Comparison of ENCODE assay signal across 11 cellular contexts in the genomic region with DNA sequence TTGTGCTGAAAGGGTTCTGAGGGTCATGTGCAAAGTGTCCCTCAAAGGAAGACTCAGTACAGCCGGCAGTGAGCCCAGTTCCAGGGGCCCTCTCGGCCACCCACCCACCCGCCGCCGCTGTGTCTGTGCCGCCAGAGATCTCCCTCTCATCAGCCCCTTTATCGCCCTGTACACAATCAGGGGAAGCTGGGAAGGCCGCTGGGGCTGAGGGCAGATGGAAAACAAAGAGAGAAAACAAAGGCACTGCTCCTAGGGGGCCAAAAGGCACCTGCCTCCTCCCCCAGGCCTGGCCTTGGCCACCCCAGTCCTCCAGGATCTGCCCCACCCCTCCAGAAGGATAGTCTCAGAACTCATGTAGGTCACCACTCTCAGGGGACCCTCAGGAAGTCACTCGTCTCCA.
A peak's percentile ranks its signal among the peaks of the same experiment; 100 is the strongest.
DNase-seq lines count a peak whose midpoint lies in the region; ATAC-seq lines count a peak whose summit lies in the region.
"Had no signal": no experiment of that assay in that cellular context is flagged by ENCODE, and none has a peak within 500 bp of the region (broad histone marks: within the 10 kb centered on the region; RNA-seq: fewer than 3 reads in every experiment).

No MANE protein-coding gene starts in this region.

- ATAC-seq in activated CD4-positive, alpha-beta T cell treated with anti-CD3 and anti-CD28 coated beads for 36 hours, result no peak
- ATAC-seq in activated T-helper 17 cell treated with anti-CD3 and anti-CD28 coated beads, Interleukin-2, amount 50 U/mL, for 72 hours (replicated peaks), result no peak
- ATAC-seq in stimulated activated naive CD8-positive, alpha-beta T cell treated with anti-CD3 and anti-CD28 coated beads, Interleukin-15, amount 100 ng/mL, for 72 hours, result no peak
- ATAC-seq in HG03442 (IDR thresholded peaks at IDR 0.05; ENCODE audit: unreplicated experiment), result no peak
- ATAC-seq in GM18909 (IDR thresholded peaks at IDR 0.05; ENCODE audit: poor library complexity, unreplicated experiment), result no peak

- POLR2A ChIA-PET in activated CD4-positive, alpha-beta T cell treated with anti-CD3 and anti-CD28 coated beads for 36 hours (lab: Charles Lee), result no interaction called here

- H3K9me3 Mint-ChIP-seq in activated CD4-positive, alpha-beta T cell treated with anti-CD3 and anti-CD28 coated beads for 36 hours (ENCODE audit: low read depth), result no peaks in the 10 kb centered on the region
- no peaks in the 10 kb centered on the region for H3K9me3 Mint-ChIP-seq in activated T-helper 17 cell treated with anti-CD3 and anti-CD28 coated beads, Interleukin-2, amount 50 U/mL, for 72 hours
- no peaks in the 10 kb centered on the region for H3K9me3 Mint-ChIP-seq in immature natural killer cell
- no peaks in the 10 kb centered on the region for H3K9me3 Mint-ChIP-seq in stimulated activated naive CD8-positive, alpha-beta T cell treated with anti-CD3 and anti-CD28 coated beads, Interleukin-15, amount 100 ng/mL, for 72 hours

- DNase-seq in activated CD4-positive, alpha-beta T cell treated with anti-CD3 and anti-CD28 coated beads for 36 hours, result no peak
- no peak for DNase-seq in activated CD4-positive, alpha-beta T cell treated with anti-CD3 and anti-CD28 coated beads for 48 hours
- DNase-seq in immature natural killer cell (no peak), amniotic stem cell (lab: John Stamatoyannopoulos, UW) (no peak)
- no peak for DNase-seq in stimulated activated naive CD8-positive, alpha-beta T cell treated with anti-CD3 and anti-CD28 coated beads, Interleukin-15, amount 100 ng/mL, for 72 hours
- DNase-seq: ACHN, cerebellar nuclear complex, pancreas had no signal

- no peaks in the 10 kb centered on the region for H3K27me3 Mint-ChIP-seq in activated CD4-positive, alpha-beta T cell treated with anti-CD3 and anti-CD28 coated beads for 36 hours
- no peaks in the 10 kb centered on the region for H3K27me3 Mint-ChIP-seq in activated T-helper 17 cell treated with anti-CD3 and anti-CD28 coated beads, Interleukin-2, amount 50 U/mL, for 72 hours
- H3K27me3 Mint-ChIP-seq in immature natural killer cell (ENCODE audit: low read depth in 3 of 3), result peaks cover 0 to 4% (median 2%) of the 10 kb centered on the region in 3 donors
- no peaks in the 10 kb centered on the region for H3K27me3 Mint-ChIP-seq in stimulated activated naive CD8-positive, alpha-beta T cell treated with anti-CD3 and anti-CD28 coated beads, Interleukin-15, amount 100 ng/mL, for 72 hours

- CTCF ChIA-PET in activated CD4-positive, alpha-beta T cell treated with anti-CD3 and anti-CD28 coated beads for 36 hours (lab: Charles Lee), result no interaction called here

- H3K36me3 Mint-ChIP-seq in activated CD4-positive, alpha-beta T cell treated with anti-CD3 and anti-CD28 coated beads for 36 hours (ENCODE audit: low read depth), result no peaks in the 10 kb centered on the region
- peaks cover 13% of the 10 kb centered on the region for H3K36me3 Mint-ChIP-seq in activated T-helper 17 cell treated with anti-CD3 and anti-CD28 coated beads, Interleukin-2, amount 50 U/mL, for 72 hours (ENCODE audit: low read depth)
- peaks cover 0 to 15% (median 15%) of the 10 kb centered on the region in 3 donors for H3K36me3 Mint-ChIP-seq in immature natural killer cell

- no peak overlapping the region for H3K4me3 Mint-ChIP-seq in activated CD4-positive, alpha-beta T cell treated with anti-CD3 and anti-CD28 coated beads for 36 hours
- peak overlapping the region; percentile 58 for H3K4me3 Mint-ChIP-seq in activated T-helper 17 cell treated with anti-CD3 and anti-CD28 coated beads, Interleukin-2, amount 50 U/mL, for 72 hours
- peak overlapping the region in 1 of 5 donors; percentile 58 for H3K4me3 Mint-ChIP-seq in immature natural killer cell
- peak overlapping the region; percentile 10 to 18 for H3K4me3 Mint-ChIP-seq in stimulated activated naive CD8-positive, alpha-beta T cell treated with anti-CD3 and anti-CD28 coated beads, Interleukin-15, amount 100 ng/mL, for 72 hours

- peaks cover 30% of the 10 kb centered on the region for H3K4me1 Mint-ChIP-seq in activated CD4-positive, alpha-beta T cell treated with anti-CD3 and anti-CD28 coated beads for 36 hours
- peaks cover 17% of the 10 kb centered on the region for H3K4me1 Mint-ChIP-seq in activated T-helper 17 cell treated with anti-CD3 and anti-CD28 coated beads, Interleukin-2, amount 50 U/mL, for 72 hours
- peaks cover 58 to 60% of the 10 kb centered on the region in 2 donors for H3K4me1 Mint-ChIP-seq in immature natural killer cell
- H3K4me1 Mint-ChIP-seq in stimulated activated naive CD8-positive, alpha-beta T cell treated with anti-CD3 and anti-CD28 coated beads, Interleukin-15, amount 100 ng/mL, for 72 hours, result peaks cover 59% of the 10 kb centered on the region

- intact Hi-C loops in activated CD4-positive, alpha-beta T cell treated with anti-CD3 and anti-CD28 coated beads for 36 hours (cut with DNase I, micrococcal nuclease), result no loop called here

- peak overlapping the region; percentile 76 for H3K27ac Mint-ChIP-seq in activated CD4-positive, alpha-beta T cell treated with anti-CD3 and anti-CD28 coated beads for 36 hours
- peak overlapping the region; percentile 89 for H3K27ac Mint-ChIP-seq in activated T-helper 17 cell treated with anti-CD3 and anti-CD28 coated beads, Interleukin-2, amount 50 U/mL, for 72 hours
- H3K27ac Mint-ChIP-seq in immature natural killer cell, result peak overlapping the region in 5 of 6 donors; percentile 83 to 92 (median 90)
- H3K27ac Mint-ChIP-seq in stimulated activated naive CD8-positive, alpha-beta T cell treated with anti-CD3 and anti-CD28 coated beads, Interleukin-15, amount 100 ng/mL, for 72 hours, result peak overlapping the region; percentile 99 to 100
